8 cellular contexts compared by ENCODE assay signal in the genomic region with DNA sequence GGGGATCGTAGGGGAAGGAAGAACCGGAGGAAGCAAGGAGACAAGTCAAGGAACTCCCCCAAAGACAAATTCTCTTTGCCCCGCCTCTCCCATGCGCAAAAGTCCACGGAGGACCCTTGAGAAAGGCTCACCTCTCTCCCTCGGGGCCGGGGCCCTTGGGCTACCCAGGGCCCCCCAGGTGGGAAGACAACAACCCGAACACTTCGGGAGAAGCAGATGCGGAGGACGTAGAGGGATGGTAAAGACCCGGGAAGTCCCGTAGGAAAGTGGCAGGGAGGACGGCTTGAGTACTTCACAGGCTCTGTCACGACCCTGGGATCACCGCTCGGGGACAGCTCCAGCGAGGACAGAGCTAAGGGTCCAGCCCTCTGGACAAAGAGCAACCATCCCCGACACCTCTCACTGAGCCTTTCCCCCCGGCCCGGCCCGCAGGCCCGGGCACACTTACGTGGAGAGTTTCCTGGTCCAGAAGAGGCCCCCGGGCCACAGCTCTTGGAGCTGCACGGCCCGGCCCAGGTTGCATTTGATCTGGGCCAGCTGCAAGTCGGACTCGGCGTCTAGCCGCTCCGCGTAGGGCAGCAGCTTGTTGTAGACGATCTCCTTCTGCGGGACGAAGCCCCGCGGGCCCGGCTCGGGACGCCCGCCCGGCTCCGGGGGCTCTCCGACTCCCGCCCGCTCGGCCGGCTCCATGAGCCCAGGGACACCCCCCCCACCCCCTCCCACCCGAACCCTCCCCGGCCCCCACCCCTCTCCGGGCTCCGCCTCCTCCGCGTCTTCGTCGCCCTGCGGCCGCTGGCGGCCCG. TPM values are rescaled to one million over a fixed set of nuclear protein-coding genes. Genes with fewer than 3 reads are reported as not detected.
DNase-seq lines count a peak whose midpoint lies in the region; ATAC-seq and TF ChIP-seq lines count a peak whose summit lies in the region.

No MANE protein-coding gene starts in this region.

- H3K9me3 ChIP-seq in DOHH2 (ENCODE audit: control insufficient read depth, insufficient read depth, low read length) (no peaks in the 10 kb centered on the region), SK-N-SH (no peaks in the 10 kb centered on the region), iPS-20b (ENCODE audit: insufficient read depth, low read depth, low read length) (no peaks in the 10 kb centered on the region)

- H3K4me3 Mint-ChIP-seq in brain, result peak overlapping the region; percentile 92 to 100 (median 96)

- POLR2A ChIA-PET in SK-N-SH (lab: Yijun Ruan, JAX), result interaction anchor here (0.6 to 2.2 kb wide), 8 partner anchors 9 to 753 kb away, joined by 3 to 8 read pairs (median 4); partner anchors contain the start of genes CHAC2 and EML6

- H3K36me3 ChIP-seq in DOHH2 (ENCODE audit: control insufficient read depth, low read length) (peaks cover 7% of the 10 kb centered on the region; the same call in 1 of the 2 replicates), SK-N-SH (replicated peaks in 1 of 2; ENCODE audit: control insufficient read depth in 1 of 2, insufficient read depth in 2 of 2, low read length in 1 of 2) (peaks cover 3 to 6% of the 10 kb centered on the region in 2 experiments), iPS-20b (ENCODE audit: insufficient read depth, low read depth, low read length) (no peaks in the 10 kb centered on the region)

- H3K9me2 ChIP-seq in DOHH2 (replicated peaks; ENCODE audit: control insufficient read depth, low read length), result no peaks in the 10 kb centered on the region
- no peaks in the 10 kb centered on the region for H3K9me2 ChIP-seq in SK-N-SH

- DNase-seq in SK-N-SH (peak; percentile 61), skeletal muscle cell (ENCODE audit: low read depth) (no peak), NCI-H1436 (lab: John Stamatoyannopoulos, UW) (no peak)

- peak; percentile 31 for ATAC-seq in GM19467 (IDR thresholded peaks at IDR 0.05; ENCODE audit: unreplicated experiment)
- peak; percentile 26 for ATAC-seq in HG03520 (IDR thresholded peaks at IDR 0.05; ENCODE audit: unreplicated experiment)

- H3K27ac ChIP-seq in DOHH2 (ENCODE audit: low read depth, low read length), result peak overlapping the region; percentile 67
- H3K27ac ChIP-seq in SK-N-SH (ENCODE audit: low read depth in 2 of 2, low read length in 1 of 2), result peak overlapping the region; percentile 79 to 89
- no peak overlapping the region for H3K27ac ChIP-seq in iPS-20b (ENCODE audit: low read length)

- no peak for TF ChIP-seq RAD21 in SK-N-SH (IDR thresholded peaks at IDR 0.05; ENCODE audit: low read length)

- H3K4me1 Mint-ChIP-seq in brain, result peaks cover 50% of the 10 kb centered on the region

- H3K36me3 Mint-ChIP-seq in brain, result peaks cover 42% of the 10 kb centered on the region

- no peaks in the 10 kb centered on the region for H3F3A ChIP-seq in DOHH2 (ENCODE audit: control insufficient read depth, insufficient read depth)
- peaks cover 15% of the 10 kb centered on the region for H3F3A ChIP-seq in SK-N-SH (replicated peaks; ENCODE audit: insufficient read depth)

- WGBS in SK-N-SH (ENCODE audit: low lambda C conversion rate), result 2% methylated on average over 37 of the region's 61 CpGs

- CTCF ChIA-PET in SK-N-SH (lab: Yijun Ruan, JAX), result interaction anchor here (0.7 to 2.2 kb wide), 4 partner anchors 12 to 134 kb away, joined by 3 to 5 read pairs (median 4); no protein-coding TSS in a partner anchor

- TF ChIP-seq CTCF in DOHH2 (IDR thresholded peaks at IDR 0.05; ENCODE audit: low read depth, low read length, poor library complexity, severe bottlenecking), result no peak
- TF ChIP-seq CTCF in SK-N-SH (IDR thresholded peaks at IDR 0.05), result no peak
- TF ChIP-seq CTCF in brain (conservative IDR thresholded peaks at IDR 0.05), result no peak

- H3K79me2 ChIP-seq in DOHH2 (ENCODE audit: control insufficient read depth, low read length) (peaks cover 65% of the 10 kb centered on the region), SK-N-SH (ENCODE audit: insufficient read depth) (peaks cover 71% of the 10 kb centered on the region)

- H3K27me3 ChIP-seq in DOHH2 (ENCODE audit: control insufficient read depth, low read length) (no peaks in the 10 kb centered on the region), SK-N-SH (ENCODE audit: insufficient read depth) (no peaks in the 10 kb centered on the region), iPS-20b (ENCODE audit: insufficient read depth, low read length) (no peaks in the 10 kb centered on the region)

- H3K9me3 Mint-ChIP-seq in brain, result no peaks in the 10 kb centered on the region

- H4K20me1 ChIP-seq in DOHH2 (ENCODE audit: control insufficient read depth, insufficient read depth, low read depth, low read length) (peaks cover 18% of the 10 kb centered on the region), SK-N-SH (ENCODE audit: insufficient read depth) (peaks cover 48% of the 10 kb centered on the region)

- H3K4me1 ChIP-seq in DOHH2 (ENCODE audit: control insufficient read depth, low read length) (peaks cover 43% of the 10 kb centered on the region), SK-N-SH (ENCODE audit: control insufficient read depth in 1 of 2, insufficient read depth in 2 of 2, low read depth in 1 of 2, low read length in 1 of 2) (no peaks in the 10 kb centered on the region; a peak in 1 of 4 replicates), iPS-20b (ENCODE audit: insufficient read depth, low read length) (peaks cover 1% of the 10 kb centered on the region; the same call in 1 of the 2 replicates)

- peak overlapping the region; percentile 75 to 98 (median 96) for H3K27ac Mint-ChIP-seq in brain

- peaks cover 4% of the 10 kb centered on the region for H3K27me3 Mint-ChIP-seq in brain

- H3K4me3 ChIP-seq in DOHH2 (ENCODE audit: low read length) (peak overlapping the region; percentile 80), SK-N-SH (ENCODE audit: low read depth in 2 of 2, low read length in 1 of 2) (peak overlapping the region; percentile 82 to 88), iPS-20b (ENCODE audit: low read length) (peak overlapping the region; percentile 78), skeletal muscle cell (ENCODE audit: low read depth, low read length) (peak overlapping the region; percentile 94)

- peak overlapping the region; percentile 90 for H3K9ac ChIP-seq in SK-N-SH
- H3K9ac ChIP-seq in iPS-20b (ENCODE audit: low read depth, low read length), result peak overlapping the region; percentile 98

- H3K4me2 ChIP-seq in DOHH2 (ENCODE audit: low read length), result peak overlapping the region; percentile 85
- peak overlapping the region; percentile 93 for H3K4me2 ChIP-seq in SK-N-SH

- no peak for TF ChIP-seq EP300 in SK-N-SH (IDR thresholded peaks at IDR 0.05; ENCODE audit: borderline replicate concordance in 1 of 2, low read depth in 1 of 2, low read length in 1 of 2)

- H2AFZ ChIP-seq in SK-N-SH (ENCODE audit: low read depth), result peak overlapping the region; percentile 50; the same call in 1 of the 2 replicates

TF ChIP-seq in SK-N-SH, 30 proteins besides CTCF, POLR2A, EP300 and RAD21:
- TF ChIP-seq, protein P1, sequence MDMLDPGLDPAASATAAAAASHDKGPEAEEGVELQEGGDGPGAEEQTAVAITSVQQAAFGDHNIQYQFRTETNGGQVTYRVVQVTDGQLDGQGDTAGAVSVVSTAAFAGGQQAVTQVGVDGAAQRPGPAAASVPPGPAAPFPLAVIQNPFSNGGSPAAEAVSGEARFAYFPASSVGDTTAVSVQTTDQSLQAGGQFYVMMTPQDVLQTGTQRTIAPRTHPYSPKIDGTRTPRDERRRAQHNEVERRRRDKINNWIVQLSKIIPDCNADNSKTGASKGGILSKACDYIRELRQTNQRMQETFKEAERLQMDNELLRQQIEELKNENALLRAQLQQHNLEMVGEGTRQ (IDR thresholded peaks at IDR 0.05; ENCODE audit: borderline replicate concordance, low read depth, low read length), result no peak
- no peak for TF ChIP-seq YY1 (IDR thresholded peaks at IDR 0.05; ENCODE audit: low read depth)
- TF ChIP-seq MXI1 (IDR thresholded peaks at IDR 0.05; ENCODE audit: low read depth, low read length), result no peak
- TF ChIP-seq MAX (IDR thresholded peaks at IDR 0.05; ENCODE audit: low read depth), result no peak
- TF ChIP-seq NRF1 (IDR thresholded peaks at IDR 0.05; ENCODE audit: low read depth, low read length), result no peak
- TF ChIP-seq ELF1 (IDR thresholded peaks at IDR 0.05), result no peak
- no peak for TF ChIP-seq FOSL2 (IDR thresholded peaks at IDR 0.05; ENCODE audit: borderline replicate concordance, low read depth)
- no peak for TF ChIP-seq FOXM1 (IDR thresholded peaks at IDR 0.05; ENCODE audit: low read depth)
- no peak for TF ChIP-seq IRF3 (IDR thresholded peaks at IDR 0.05; ENCODE audit: low read depth, low read length)

RNA-seq across cellular contexts. Expression of gene PSME4, which starts 0.5 kb away (rescaled TPM):
- polyA plus RNA-seq in SK-N-SH (2012; rRNA removed) (12.8 and 16.2 TPM in 2 replicates), brain (ENCODE audit: insufficient read depth, low read depth, low replicate concordance) (9.4 TPM)
- polyA plus RNA-seq in SK-N-SH (2012; cell fraction: cytosol; rRNA removed), result 13.2 and 14.4 TPM in 2 replicates
- polyA plus RNA-seq in SK-N-SH (2012; cell fraction: nucleus; rRNA removed), result 19.1 and 46.4 TPM in 2 replicates
